In genomic region chr10:86888585-86889381, GRCh38 we compare ENCODE assay signal across 9 cellular contexts.
DNase-seq lines count a peak whose midpoint lies in the region; ATAC-seq and TF ChIP-seq lines count a peak whose summit lies in the region.
"Had no signal": no experiment of that assay in that cellular context is flagged by ENCODE, and none has a peak within 500 bp of the region (broad histone marks: within the 10 kb centered on the region; RNA-seq: fewer than 3 reads in every experiment).

No MANE protein-coding gene starts in this region.

- no peak overlapping the region for H3K9ac ChIP-seq in OCI-LY1 (ENCODE audit: low read length)
- H3K9ac ChIP-seq in fibroblast of lung (ENCODE audit: insufficient read depth, low read length): no peak overlapping the region

- H3K9me3 Mint-ChIP-seq in activated T-cell treated with anti-CD3 and anti-CD28 coated beads, Interleukin-2, amount 50 U/mL, for 4 hours: no peaks in the 10 kb centered on the region
- H3K9me3 Mint-ChIP-seq: activated naive CD4-positive, alpha-beta T cell treated with anti-CD3 and anti-CD28 coated beads, Interleukin-2, amount 50 U/mL, for 24 hours had no signal

- no peak for TF ChIP-seq CTCF in OCI-LY1 (IDR thresholded peaks at IDR 0.05; ENCODE audit: low read length)
- TF ChIP-seq CTCF in fibroblast of lung (conservative IDR thresholded peaks at IDR 0.05 in 1 of 2, IDR thresholded peaks at IDR 0.05 in 1 of 2; ENCODE audit: low read depth in 1 of 2, low read length in 2 of 2): no peak
- TF ChIP-seq CTCF in upper lobe of right lung (IDR thresholded peaks at IDR 0.05): no peak

- H3K27me3 Mint-ChIP-seq in activated T-cell treated with anti-CD3 and anti-CD28 coated beads, Interleukin-2, amount 50 U/mL, for 4 hours (ENCODE audit: low read depth): no peaks in the 10 kb centered on the region
- H3K27me3 Mint-ChIP-seq: activated naive CD4-positive, alpha-beta T cell treated with anti-CD3 and anti-CD28 coated beads, Interleukin-2, amount 50 U/mL, for 24 hours had no signal

- H3K4me1 Mint-ChIP-seq in activated T-cell treated with anti-CD3 and anti-CD28 coated beads, Interleukin-2, amount 50 U/mL, for 4 hours (ENCODE audit: low read depth): peaks cover 7% of the 10 kb centered on the region

- H2AFZ ChIP-seq in OCI-LY1 (ENCODE audit: low read length): no peak overlapping the region
- no peak overlapping the region for H2AFZ ChIP-seq in fibroblast of lung (ENCODE audit: low read length)

- no peaks in the 10 kb centered on the region for H3K27me3 ChIP-seq in OCI-LY1 (ENCODE audit: insufficient read depth, low read length)
- H3K27me3 ChIP-seq in fibroblast of lung (ENCODE audit: control insufficient read depth, insufficient read depth, low read length): no peaks in the 10 kb centered on the region
- H3K27me3 ChIP-seq in upper lobe of right lung: no peaks in the 10 kb centered on the region

- H3K27ac ChIP-seq in OCI-LY1 (ENCODE audit: low read depth, low read length, poor library complexity, severe bottlenecking) (peak overlapping the region; percentile 20), fibroblast of lung (ENCODE audit: insufficient read depth, low read length) (no peak overlapping the region), upper lobe of right lung (peak overlapping the region; percentile 33)

- peak overlapping the region; percentile 40; the same call in 1 of the 2 replicates for H3K4me2 ChIP-seq in OCI-LY1 (ENCODE audit: low read length)
- H3K4me2 ChIP-seq in fibroblast of lung (ENCODE audit: extremely low read depth, insufficient read depth, low read length): peak overlapping the region; percentile 26

- H3K9me3 ChIP-seq in OCI-LY1 (ENCODE audit: low read length) (no peaks in the 10 kb centered on the region), fibroblast of lung (ENCODE audit: control insufficient read depth, insufficient read depth, low read depth, low read length) (no peaks in the 10 kb centered on the region), upper lobe of right lung (no peaks in the 10 kb centered on the region)

- H3K4me1 ChIP-seq in OCI-LY1 (ENCODE audit: insufficient read depth, low read length, severe bottlenecking): peaks cover 12% of the 10 kb centered on the region
- no peaks in the 10 kb centered on the region for H3K4me1 ChIP-seq in fibroblast of lung (ENCODE audit: control insufficient read depth, extremely low read depth, insufficient read depth, low read length)
- no peaks in the 10 kb centered on the region for H3K4me1 ChIP-seq in upper lobe of right lung

- H3K9me2 ChIP-seq in OCI-LY1 (ENCODE audit: low read depth, low read length): no peaks in the 10 kb centered on the region

- no peak for DNase-seq in activated T-cell treated with anti-CD3 and anti-CD28 coated beads, Interleukin-2, amount 50 U/mL, for 4 hours
- no peak for DNase-seq in activated T-cell treated with anti-CD3 and anti-CD28 coated beads, Interleukin-2, amount 50 U/mL, for 1 hour
- peak; percentile 45 to 68 for DNase-seq in fibroblast of lung (ENCODE audit: low read depth in 2 of 2)
- no peak for DNase-seq in upper lobe of right lung
- DNase-seq in nucleus accumbens (lab: John Stamatoyannopoulos, UW): no peak
- DNase-seq in ureter (ENCODE audit: low spot score): no peak

- H4K20me1 ChIP-seq in OCI-LY1 (ENCODE audit: insufficient read depth, low read length): no peaks in the 10 kb centered on the region
- no peaks in the 10 kb centered on the region for H4K20me1 ChIP-seq in fibroblast of lung (ENCODE audit: control insufficient read depth, extremely low read depth, insufficient read depth, low read length)

- H3K36me3 Mint-ChIP-seq in activated T-cell treated with anti-CD3 and anti-CD28 coated beads, Interleukin-2, amount 50 U/mL, for 4 hours (ENCODE audit: insufficient read depth): peaks cover 6% of the 10 kb centered on the region

- H3F3A ChIP-seq in OCI-LY1 (ENCODE audit: insufficient read depth, low read length): no peaks in the 10 kb centered on the region

- intact Hi-C loops in upper lobe of right lung (cut with DNase I): no loop called here

- no peak overlapping the region for H3K4me3 ChIP-seq in OCI-LY1 (ENCODE audit: low read depth, low read length, poor library complexity, severe bottlenecking)
- no peak overlapping the region for H3K4me3 ChIP-seq in fibroblast of lung (replicated peaks in 1 of 4; ENCODE audit: control extremely low read depth in 1 of 4, insufficient read depth in 1 of 4, low read depth in 3 of 4, low read length in 4 of 4)
- H3K4me3 ChIP-seq in upper lobe of right lung: no peak overlapping the region

- H3K36me3 ChIP-seq in OCI-LY1 (ENCODE audit: insufficient read depth, low read length) (no peaks in the 10 kb centered on the region), fibroblast of lung (ENCODE audit: control insufficient read depth, insufficient read depth, low read length) (peaks cover 2% of the 10 kb centered on the region), upper lobe of right lung (peaks cover 6% of the 10 kb centered on the region)

- no peak overlapping the region for H3K4me3 Mint-ChIP-seq in activated T-cell treated with anti-CD3 and anti-CD28 coated beads, Interleukin-2, amount 50 U/mL, for 4 hours
- H3K4me3 Mint-ChIP-seq: activated naive CD4-positive, alpha-beta T cell treated with anti-CD3 and anti-CD28 coated beads, Interleukin-2, amount 50 U/mL, for 24 hours had no signal

- peak; percentile 63 to 80 for ATAC-seq in activated T-cell treated with anti-CD3 and anti-CD28 coated beads, Interleukin-2, amount 50 U/mL, for 4 hours
- ATAC-seq in HG02870 (IDR thresholded peaks at IDR 0.05; ENCODE audit: unreplicated experiment): peak; percentile 96
- ATAC-seq in upper lobe of right lung: peak; percentile 50

- H3K79me2 ChIP-seq in OCI-LY1 (ENCODE audit: insufficient read depth, low read length) (no peaks in the 10 kb centered on the region), fibroblast of lung (ENCODE audit: control insufficient read depth, insufficient read depth, low read length) (no peaks in the 10 kb centered on the region)

Comparison
In these comparisons a context has a peak if more than half of its experiments do, and no peak if none do; other contexts are left out.
1. DNase-seq: peak in fibroblast of lung (2 of 2); none in activated T-cell treated with anti-CD3 and anti-CD28 coated beads, Interleukin-2, amount 50 U/mL, for 4 hours (single experiment), activated T-cell treated with anti-CD3 and anti-CD28 coated beads, Interleukin-2, amount 50 U/mL, for 1 hour (single experiment), upper lobe of right lung (single experiment), nucleus accumbens (0 of 56) and ureter (single experiment).
2. Peak in every context shown above with its lines, with median percentiles within 50 percentile points of each other: ATAC-seq.